ENCODE assay signal across 21 cellular contexts in the genomic region with DNA sequence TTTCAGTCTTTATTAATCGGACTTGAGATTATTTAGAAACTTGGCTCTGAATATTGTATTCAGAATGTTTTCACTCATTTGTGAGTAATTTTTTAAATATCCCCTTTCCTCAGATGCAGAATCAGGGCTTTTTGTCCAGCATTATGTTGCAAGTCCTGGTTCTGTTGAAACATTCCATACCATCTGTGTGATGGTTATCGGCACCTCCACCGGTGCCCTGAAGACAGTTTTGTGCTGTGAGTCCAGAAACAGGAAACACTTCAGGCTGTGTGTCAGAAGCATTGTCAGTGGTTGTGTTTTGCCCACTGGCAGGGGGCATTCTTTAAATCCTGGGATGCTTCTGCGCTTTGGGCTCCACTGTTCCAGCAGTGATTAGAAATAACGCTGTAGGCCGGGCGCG. TPM values are rescaled to one million over a fixed set of nuclear protein-coding genes. Genes with fewer than 3 reads are reported as not detected.
"Had no signal": no experiment of that assay in that cellular context is flagged by ENCODE, and none has a peak within 500 bp of the region (broad histone marks: within the 10 kb centered on the region; RNA-seq: fewer than 3 reads in every experiment).

No MANE protein-coding gene starts in this region.

- H3K4me3 ChIP-seq: ascending aorta, breast epithelium, neural progenitor cell, right atrium auricular region, tibial artery, uterus had no signal

- H2AFZ ChIP-seq: neural progenitor cell had no signal

- H3K4me2 ChIP-seq: neural progenitor cell had no signal

- H3K27me3 ChIP-seq: ascending aorta, breast epithelium, neural progenitor cell, right atrium auricular region, tibial artery, uterus had no signal

- DNase-seq: activated CD4-positive, alpha-beta T cell treated with anti-CD3 and anti-CD28 coated beads, Interleukin-2, amount 10 ng/mL, durations not matched to agents 24 days and 14 days; activated CD8-positive, alpha-beta T cell treated with anti-CD3 and anti-CD28 coated beads, Interleukin-2, amount 10 ng/mL, durations not matched to agents 7 days and 5 days; activated naive CD4-positive, alpha-beta T cell treated with anti-CD3 and anti-CD28 coated beads, Interleukin-2, amount 10 ng/mL, durations not matched to agents 7 days and 5 days; activated naive CD8-positive, alpha-beta T cell treated with anti-CD3 and anti-CD28 coated beads, Interleukin-2, amount 50 U/mL, for 24 hours; activated T-cell treated with anti-CD3 and anti-CD28 coated beads, Interleukin-2, amount 50 U/mL, for 24 hours; cerebellar nuclear complex; effector CD4-positive, alpha-beta T cell; left ventricle myocardium superior; stimulated activated naive CD8-positive, alpha-beta T cell treated with anti-CD3 and anti-CD28 coated beads, Interleukin-15, Interleukin-2, amounts not matched to agents 100 U/mL and 50 U/mL, for 24 hours; substantia nigra; T-helper 1 cell; T-helper 9 cell; uterus had no signal

- H3K4me1 ChIP-seq: breast epithelium, neural progenitor cell, uterus had no signal

- H3K9me3 ChIP-seq: ascending aorta, breast epithelium, right atrium auricular region, tibial artery, uterus had no signal

- H3K36me3 ChIP-seq: breast epithelium, neural progenitor cell, right atrium auricular region, uterus had no signal

- H3K27ac ChIP-seq: ascending aorta, neural progenitor cell, right atrium auricular region, tibial artery, uterus had no signal

RNA-seq across cellular contexts. Expression of a gene that starts 33.4 kb away (rescaled TPM):
- total RNA-seq: activated CD4-positive, alpha-beta T cell treated with anti-CD3 and anti-CD28 coated beads, Interleukin-2, amount 10 ng/mL, durations not matched to agents 24 days and 14 days; activated CD8-positive, alpha-beta T cell treated with anti-CD3 and anti-CD28 coated beads, Interleukin-2, amount 10 ng/mL, durations not matched to agents 7 days and 5 days; ascending aorta; left ventricle myocardium superior; osteoblast; progenitor cell of endocrine pancreas; skeletal muscle tissue had no signal
